In genomic region chr16:69382421-69382820, GRCh38 we compare ENCODE assay signal across 1 cellular context.
TF ChIP-seq lines count a peak whose summit lies in the region.

No MANE protein-coding gene starts in this region.

TF ChIP-seq in GM12878, 131 proteins besides CTCF, POLR2A, EP300 and RAD21:
- no peak for TF ChIP-seq BRCA1 (IDR thresholded peaks at IDR 0.05; ENCODE audit: low read depth, low read length)
- no peak for TF ChIP-seq SMAD1 (IDR thresholded peaks at IDR 0.05; ENCODE audit: low read depth, partially characterized antibody)
- no peak for TF ChIP-seq JUND (IDR thresholded peaks at IDR 0.05; ENCODE audit: low read depth, low read length)
- no peak for TF ChIP-seq GATAD2B (conservative IDR thresholded peaks at IDR 0.05; ENCODE audit: low read depth)
TF ChIP-seq in GM12878: peak in this region for 0.
